2 cellular contexts compared by ENCODE assay signal in genomic region chr11:60371854-60372253, GRCh38.
TF ChIP-seq lines count a peak whose summit lies in the region.

No MANE protein-coding gene starts in this region.

TF ChIP-seq in A549, 52 proteins besides CTCF, POLR2A, EP300 and RAD21:
- TF ChIP-seq JUN (IDR thresholded peaks at IDR 0.05), result no peak

TF ChIP-seq in SK-N-SH treated with all-trans-retinoic acid at 6 μM for 48 hours, 23 proteins besides CTCF, POLR2A, EP300 and RAD21:
- TF ChIP-seq ZFP3 (CRISPR knock-in tag; IDR thresholded peaks at IDR 0.05) (no peak), SNAI2 (CRISPR knock-in tag; IDR thresholded peaks at IDR 0.05) (no peak), ARNTL (CRISPR knock-in tag; IDR thresholded peaks at IDR 0.05; ENCODE audit: borderline replicate concordance, low read depth) (no peak), GLIS3 (CRISPR knock-in tag; IDR thresholded peaks at IDR 0.05) (no peak), TCF4 (CRISPR knock-in tag; IDR thresholded peaks at IDR 0.05; ENCODE audit: borderline replicate concordance) (no peak), RARB (CRISPR knock-in tag; IDR thresholded peaks at IDR 0.05) (no peak), ZC3H10 (CRISPR knock-in tag; IDR thresholded peaks at IDR 0.05) (no peak), ZNF565 (CRISPR knock-in tag; conservative IDR thresholded peaks at IDR 0.05; ENCODE audit: low read depth) (no peak), PATZ1 (CRISPR knock-in tag; IDR thresholded peaks at IDR 0.05; ENCODE audit: borderline replicate concordance) (no peak), POU6F1 (CRISPR knock-in tag; IDR thresholded peaks at IDR 0.05; ENCODE audit: borderline replicate concordance, low read depth) (no peak), CSRNP3 (CRISPR knock-in tag; IDR thresholded peaks at IDR 0.05) (no peak), ESRRG (CRISPR knock-in tag; IDR thresholded peaks at IDR 0.05) (no peak), ISL1 (CRISPR knock-in tag; IDR thresholded peaks at IDR 0.05) (no peak), TOX (CRISPR knock-in tag; IDR thresholded peaks at IDR 0.05; ENCODE audit: borderline replicate concordance) (no peak)
